19 cellular contexts compared by ENCODE assay signal in the genomic region with DNA sequence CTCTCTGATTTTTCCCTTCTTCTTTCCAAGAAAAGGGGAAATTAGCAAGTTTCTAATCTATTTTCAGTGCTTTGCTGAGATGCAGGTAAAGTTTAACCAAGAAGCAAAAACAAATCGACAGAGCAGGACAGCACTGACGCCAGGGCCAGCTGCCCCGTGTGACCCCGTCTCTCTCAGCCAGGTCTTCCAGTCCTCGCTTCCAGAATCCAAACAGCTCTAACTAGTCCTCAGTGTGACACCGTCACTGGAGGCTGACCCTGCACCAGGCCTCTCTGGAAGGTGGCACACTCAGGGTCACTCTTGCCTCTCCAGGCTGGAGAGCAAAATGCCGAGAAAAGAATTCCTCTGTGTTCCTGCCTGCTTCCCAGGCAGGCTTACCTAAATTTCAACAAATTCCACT. TPM values are rescaled to one million over a fixed set of nuclear protein-coding genes. Genes with fewer than 3 reads are reported as not detected.
"Had no signal": no experiment of that assay in that cellular context is flagged by ENCODE, and none has a peak within 500 bp of the region (broad histone marks: within the 10 kb centered on the region; RNA-seq: fewer than 3 reads in every experiment).

No MANE protein-coding gene starts in this region.

- H3K27ac ChIP-seq: esophagus muscularis mucosa, ovary, transverse colon had no signal

- H3K27me3 ChIP-seq: breast epithelium, ovary, transverse colon had no signal

- H3K36me3 ChIP-seq: breast epithelium, esophagus muscularis mucosa, ovary, transverse colon had no signal

- H3K4me1 Mint-ChIP-seq: activated CD8-positive, alpha-beta memory T cell treated with anti-CD3 and anti-CD28 coated beads, Interleukin-2, amount 10 ng/mL, durations not matched to agents 7 days and 5 days; activated naive CD8-positive, alpha-beta T cell treated with anti-CD3 and anti-CD28 coated beads for 36 hours; immature natural killer cell; stimulated activated effector memory CD8-positive, alpha-beta T cell treated with anti-CD3 and anti-CD28 coated beads, Interleukin-12 subunit alpha, Interleukin-12 subunit beta, amount 100 ng/mL, for 72 hours had no signal

- H3K4me1 ChIP-seq: breast epithelium had no signal

- H3K4me3 Mint-ChIP-seq: activated CD8-positive, alpha-beta memory T cell treated with anti-CD3 and anti-CD28 coated beads, Interleukin-2, amount 10 ng/mL, durations not matched to agents 7 days and 5 days; activated naive CD8-positive, alpha-beta T cell treated with anti-CD3 and anti-CD28 coated beads for 36 hours; activated T-cell treated with anti-CD3 and anti-CD28 coated beads, Interleukin-2, amount 50 U/mL, for 24 hours; immature natural killer cell; neural crest cell; stimulated activated effector memory CD8-positive, alpha-beta T cell treated with anti-CD3 and anti-CD28 coated beads, Interleukin-12 subunit alpha, Interleukin-12 subunit beta, amount 100 ng/mL, for 72 hours had no signal

- H3K27ac Mint-ChIP-seq: activated CD8-positive, alpha-beta memory T cell treated with anti-CD3 and anti-CD28 coated beads, Interleukin-2, amount 10 ng/mL, durations not matched to agents 7 days and 5 days; activated naive CD8-positive, alpha-beta T cell treated with anti-CD3 and anti-CD28 coated beads for 36 hours; activated T-cell treated with anti-CD3 and anti-CD28 coated beads, Interleukin-2, amount 50 U/mL, for 24 hours; immature natural killer cell; stimulated activated effector memory CD8-positive, alpha-beta T cell treated with anti-CD3 and anti-CD28 coated beads, Interleukin-12 subunit alpha, Interleukin-12 subunit beta, amount 100 ng/mL, for 72 hours had no signal

- ATAC-seq: activated CD8-positive, alpha-beta memory T cell treated with anti-CD3 and anti-CD28 coated beads, Interleukin-2, amount 10 ng/mL, durations not matched to agents 7 days and 5 days; left cardiac atrium; stimulated activated effector memory CD8-positive, alpha-beta T cell treated with anti-CD3 and anti-CD28 coated beads, Interleukin-12 subunit alpha, Interleukin-12 subunit beta, amount 100 ng/mL, for 72 hours had no signal

- DNase-seq: activated CD4-positive, alpha-beta T cell treated with anti-CD3 and anti-CD28 coated beads for 1 hour; activated CD4-positive, alpha-beta T cell treated with anti-CD3 and anti-CD28 coated beads, Interleukin-2, amount 50 U/mL, for 48 hours; activated CD8-positive, alpha-beta memory T cell treated with anti-CD3 and anti-CD28 coated beads, Interleukin-2, amount 10 ng/mL, durations not matched to agents 7 days and 5 days; activated gamma-delta T cell; activated naive CD8-positive, alpha-beta T cell treated with anti-CD3 and anti-CD28 coated beads for 36 hours; activated T-cell treated with anti-CD3 and anti-CD28 coated beads, Interleukin-2, amount 50 U/mL, for 24 hours; glutamatergic neuron; immature natural killer cell; left cardiac atrium; mesendoderm; ovary; retina; T-helper 2 cell; transverse colon had no signal

- H3K9me3 ChIP-seq: breast epithelium, esophagus muscularis mucosa, ovary, transverse colon had no signal

- H3K9me3 Mint-ChIP-seq: activated naive CD8-positive, alpha-beta T cell treated with anti-CD3 and anti-CD28 coated beads for 36 hours; activated T-cell treated with anti-CD3 and anti-CD28 coated beads, Interleukin-2, amount 50 U/mL, for 24 hours; immature natural killer cell; neural crest cell; stimulated activated effector memory CD8-positive, alpha-beta T cell treated with anti-CD3 and anti-CD28 coated beads, Interleukin-12 subunit alpha, Interleukin-12 subunit beta, amount 100 ng/mL, for 72 hours had no signal

- H3K27me3 Mint-ChIP-seq: activated CD8-positive, alpha-beta memory T cell treated with anti-CD3 and anti-CD28 coated beads, Interleukin-2, amount 10 ng/mL, durations not matched to agents 7 days and 5 days; activated T-cell treated with anti-CD3 and anti-CD28 coated beads, Interleukin-2, amount 50 U/mL, for 24 hours had no signal

- H3K4me3 ChIP-seq: breast epithelium, esophagus muscularis mucosa, ovary, smooth muscle cell, transverse colon had no signal

- H3K36me3 Mint-ChIP-seq: activated CD8-positive, alpha-beta memory T cell treated with anti-CD3 and anti-CD28 coated beads, Interleukin-2, amount 10 ng/mL, durations not matched to agents 7 days and 5 days; activated naive CD8-positive, alpha-beta T cell treated with anti-CD3 and anti-CD28 coated beads for 36 hours; immature natural killer cell; stimulated activated effector memory CD8-positive, alpha-beta T cell treated with anti-CD3 and anti-CD28 coated beads, Interleukin-12 subunit alpha, Interleukin-12 subunit beta, amount 100 ng/mL, for 72 hours had no signal

RNA-seq across cellular contexts. Expression of a gene that starts 44.8 kb away (rescaled TPM):
- total RNA-seq: activated CD8-positive, alpha-beta memory T cell treated with anti-CD3 and anti-CD28 coated beads, Interleukin-2, amount 10 ng/mL, durations not matched to agents 7 days and 5 days; activated naive CD8-positive, alpha-beta T cell treated with anti-CD3 and anti-CD28 coated beads for 36 hours had no signal
- polyA plus RNA-seq: immature natural killer cell had no signal
